In the genomic region with DNA sequence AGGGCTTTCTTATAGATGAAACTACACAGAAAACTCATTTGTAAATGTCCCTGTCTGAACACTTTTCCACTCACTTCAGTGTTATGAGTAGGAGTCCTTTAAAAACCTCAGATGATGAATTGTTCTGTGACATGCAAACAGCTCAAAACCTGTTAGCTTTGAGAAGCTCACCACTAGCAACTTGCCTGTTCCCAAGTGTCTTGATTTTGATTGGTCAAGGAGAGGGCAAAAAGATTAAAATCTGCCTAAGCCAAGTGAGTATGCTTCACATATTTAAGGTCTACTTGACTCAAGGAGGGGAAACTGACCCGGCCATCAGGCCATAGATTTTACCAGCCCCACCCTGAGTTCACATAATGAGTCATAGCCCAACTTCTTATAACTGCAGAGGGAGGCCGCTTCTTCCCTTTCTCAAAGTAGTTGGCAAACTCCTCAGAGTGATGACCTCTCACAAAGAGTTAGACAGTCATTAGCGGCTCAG, we compare ENCODE assay signal across 1 cellular context.
A peak's percentile ranks its signal among the peaks of the same experiment; 100 is the strongest.
TF ChIP-seq lines count a peak whose summit lies in the region.

No MANE protein-coding gene starts in this region.

TF ChIP-seq in HEK293, 187 proteins besides CTCF, POLR2A, EP300 and RAD21 (continued from another document and continues in another):
- TF ChIP-seq ZNF501 (tag by site-specific recombination; IDR thresholded peaks at IDR 0.05) (no peak), ZXDB (tag by site-specific recombination; IDR thresholded peaks at IDR 0.05) (no peak), SETDB1 (IDR thresholded peaks at IDR 0.05; ENCODE audit: insufficient read length, low read length) (peak; percentile 61), ZNF560 (tag by site-specific recombination; IDR thresholded peaks at IDR 0.05; ENCODE audit: borderline replicate concordance) (no peak), ZFP3 (tag by site-specific recombination; IDR thresholded peaks at IDR 0.05; ENCODE audit: low read depth) (no peak), ZNF596 (tag by site-specific recombination; IDR thresholded peaks at IDR 0.05) (no peak), KLF1 (tag by site-specific recombination; IDR thresholded peaks at IDR 0.05) (no peak), ZNF792 (tag by site-specific recombination; IDR thresholded peaks at IDR 0.05) (no peak), ZNF184 (tag by site-specific recombination; IDR thresholded peaks at IDR 0.05) (no peak), KLF7 (tag by site-specific recombination; IDR thresholded peaks at IDR 0.05; ENCODE audit: borderline replicate concordance) (no peak), ZEB2 (tag by site-specific recombination; IDR thresholded peaks at IDR 0.05) (0 out of 2 replicates have a peak, but pooled peaks have one; percentile 16), ZNF707 (tag by site-specific recombination; IDR thresholded peaks at IDR 0.05) (no peak), ZNF132 (tag by site-specific recombination; IDR thresholded peaks at IDR 0.05; ENCODE audit: borderline replicate concordance) (no peak), ZNF335 (tag by site-specific recombination; conservative IDR thresholded peaks at IDR 0.05) (peak; percentile 57), ZNF350 (tag by site-specific recombination; IDR thresholded peaks at IDR 0.05) (no peak), ZNF138 (tag by site-specific recombination; IDR thresholded peaks at IDR 0.05; ENCODE audit: borderline replicate concordance) (no peak), ZNF157 (tag by site-specific recombination; IDR thresholded peaks at IDR 0.05) (no peak), ZSCAN30 (tag by site-specific recombination; IDR thresholded peaks at IDR 0.05) (no peak), ZNF514 (tag by site-specific recombination; IDR thresholded peaks at IDR 0.05) (no peak), ZNF530 (tag by site-specific recombination; IDR thresholded peaks at IDR 0.05; ENCODE audit: low read depth) (no peak), ZNF571 (tag by site-specific recombination; IDR thresholded peaks at IDR 0.05) (no peak), ZNF664 (tag by site-specific recombination; IDR thresholded peaks at IDR 0.05) (no peak), TCF7L2 (IDR thresholded peaks at IDR 0.05; ENCODE audit: borderline replicate concordance, low read depth, low read length) (0 out of 2 replicates have a peak, but pooled peaks have one; percentile 22), TRIM28 (IDR thresholded peaks at IDR 0.05; ENCODE audit: borderline replicate concordance, low read length) (peak; percentile 31), ZNF660 (tag by site-specific recombination; IDR thresholded peaks at IDR 0.05) (no peak), MEIS1 (CRISPR knock-in tag; IDR thresholded peaks at IDR 0.05; ENCODE audit: borderline replicate concordance) (no peak), ZBTB48 (tag by site-specific recombination; IDR thresholded peaks at IDR 0.05) (no peak), ZNF747 (tag by site-specific recombination; IDR thresholded peaks at IDR 0.05) (no peak), ZNF146 (tag by site-specific recombination; IDR thresholded peaks at IDR 0.05) (no peak), ZNF114 (tag by site-specific recombination; IDR thresholded peaks at IDR 0.05) (no peak), ZNF654 (tag by site-specific recombination; IDR thresholded peaks at IDR 0.05; ENCODE audit: low read depth) (no peak), KLF9 (tag by site-specific recombination; IDR thresholded peaks at IDR 0.05; ENCODE audit: low read depth) (no peak), ZNF214 (tag by site-specific recombination; IDR thresholded peaks at IDR 0.05; ENCODE audit: borderline replicate concordance) (no peak), HOXC10 (CRISPR knock-in tag; IDR thresholded peaks at IDR 0.05) (no peak), MZF1 (tag by site-specific recombination; IDR thresholded peaks at IDR 0.05; ENCODE audit: borderline replicate concordance) (no peak), KLF8 (tag by site-specific recombination; IDR thresholded peaks at IDR 0.05) (no peak), ZIC2 (tag by site-specific recombination; IDR thresholded peaks at IDR 0.05) (no peak), GLIS1 (tag by site-specific recombination; IDR thresholded peaks at IDR 0.05) (0 out of 2 replicates have a peak, but pooled peaks have one; percentile 14), EGR2 (tag by site-specific recombination; IDR thresholded peaks at IDR 0.05; ENCODE audit: low read depth) (no peak), ZNF274 (IDR thresholded peaks at IDR 0.05; ENCODE audit: low read length) (no peak), ZNF274 (tag by site-specific recombination; IDR thresholded peaks at IDR 0.05; ENCODE audit: borderline replicate concordance) (no peak), SP7 (tag by site-specific recombination; IDR thresholded peaks at IDR 0.05) (peak; percentile 24; the same call in 1 of the 2 replicates), FEZF1 (tag by site-specific recombination; IDR thresholded peaks at IDR 0.05) (no peak), ZNF677 (tag by site-specific recombination; IDR thresholded peaks at IDR 0.05) (no peak), BCL11A (tag by site-specific recombination; IDR thresholded peaks at IDR 0.05; ENCODE audit: low read depth) (0 out of 2 replicates have a peak, but pooled peaks have one; percentile 32), ZNF133 (tag by site-specific recombination; IDR thresholded peaks at IDR 0.05) (no peak), OSR2 (tag by site-specific recombination; IDR thresholded peaks at IDR 0.05) (no peak), SCRT2 (tag by site-specific recombination; IDR thresholded peaks at IDR 0.05) (peak; percentile 85), GFI1B (tag by site-specific recombination; IDR thresholded peaks at IDR 0.05) (no peak)
- TF ChIP-seq, protein P1, sequence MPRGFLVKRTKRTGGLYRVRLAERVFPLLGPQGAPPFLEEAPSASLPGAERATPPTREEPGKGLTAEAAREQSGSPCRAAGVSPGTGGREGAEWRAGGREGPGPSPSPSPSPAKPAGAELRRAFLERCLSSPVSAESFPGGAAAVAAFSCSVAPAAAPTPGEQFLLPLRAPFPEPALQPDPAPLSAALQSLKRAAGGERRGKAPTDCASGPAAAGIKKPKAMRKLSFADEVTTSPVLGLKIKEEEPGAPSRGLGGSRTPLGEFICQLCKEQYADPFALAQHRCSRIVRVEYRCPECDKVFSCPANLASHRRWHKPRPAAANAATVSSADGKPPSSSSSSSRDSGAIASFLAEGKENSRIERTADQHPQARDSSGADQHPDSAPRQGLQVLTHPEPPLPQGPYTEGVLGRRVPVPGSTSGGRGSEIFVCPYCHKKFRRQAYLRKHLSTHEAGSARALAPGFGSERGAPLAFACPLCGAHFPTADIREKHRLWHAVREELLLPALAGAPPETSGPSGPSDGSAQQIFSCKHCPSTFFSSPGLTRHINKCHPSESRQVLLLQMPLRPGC (tag by site-specific recombination; IDR thresholded peaks at IDR 0.05): no peak
- TF ChIP-seq, protein P2, sequence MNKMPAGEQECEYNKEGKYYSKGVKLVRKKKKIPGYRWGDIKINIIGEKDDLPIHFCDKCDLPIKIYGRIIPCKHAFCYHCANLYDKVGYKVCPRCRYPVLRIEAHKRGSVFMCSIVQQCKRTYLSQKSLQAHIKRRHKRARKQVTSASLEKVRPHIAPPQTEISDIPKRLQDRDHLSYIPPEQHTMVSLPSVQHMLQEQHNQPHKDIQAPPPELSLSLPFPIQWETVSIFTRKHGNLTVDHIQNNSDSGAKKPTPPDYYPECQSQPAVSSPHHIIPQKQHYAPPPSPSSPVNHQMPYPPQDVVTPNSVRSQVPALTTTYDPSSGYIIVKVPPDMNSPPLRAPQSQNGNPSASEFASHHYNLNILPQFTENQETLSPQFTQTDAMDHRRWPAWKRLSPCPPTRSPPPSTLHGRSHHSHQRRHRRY (tag by site-specific recombination; IDR thresholded peaks at IDR 0.05): no peak
- TF ChIP-seq, protein P3, sequence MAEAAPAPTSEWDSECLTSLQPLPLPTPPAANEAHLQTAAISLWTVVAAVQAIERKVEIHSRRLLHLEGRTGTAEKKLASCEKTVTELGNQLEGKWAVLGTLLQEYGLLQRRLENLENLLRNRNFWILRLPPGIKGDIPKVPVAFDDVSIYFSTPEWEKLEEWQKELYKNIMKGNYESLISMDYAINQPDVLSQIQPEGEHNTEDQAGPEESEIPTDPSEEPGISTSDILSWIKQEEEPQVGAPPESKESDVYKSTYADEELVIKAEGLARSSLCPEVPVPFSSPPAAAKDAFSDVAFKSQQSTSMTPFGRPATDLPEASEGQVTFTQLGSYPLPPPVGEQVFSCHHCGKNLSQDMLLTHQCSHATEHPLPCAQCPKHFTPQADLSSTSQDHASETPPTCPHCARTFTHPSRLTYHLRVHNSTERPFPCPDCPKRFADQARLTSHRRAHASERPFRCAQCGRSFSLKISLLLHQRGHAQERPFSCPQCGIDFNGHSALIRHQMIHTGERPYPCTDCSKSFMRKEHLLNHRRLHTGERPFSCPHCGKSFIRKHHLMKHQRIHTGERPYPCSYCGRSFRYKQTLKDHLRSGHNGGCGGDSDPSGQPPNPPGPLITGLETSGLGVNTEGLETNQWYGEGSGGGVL (tag by site-specific recombination; IDR thresholded peaks at IDR 0.05): no peak
- TF ChIP-seq, protein P4, sequence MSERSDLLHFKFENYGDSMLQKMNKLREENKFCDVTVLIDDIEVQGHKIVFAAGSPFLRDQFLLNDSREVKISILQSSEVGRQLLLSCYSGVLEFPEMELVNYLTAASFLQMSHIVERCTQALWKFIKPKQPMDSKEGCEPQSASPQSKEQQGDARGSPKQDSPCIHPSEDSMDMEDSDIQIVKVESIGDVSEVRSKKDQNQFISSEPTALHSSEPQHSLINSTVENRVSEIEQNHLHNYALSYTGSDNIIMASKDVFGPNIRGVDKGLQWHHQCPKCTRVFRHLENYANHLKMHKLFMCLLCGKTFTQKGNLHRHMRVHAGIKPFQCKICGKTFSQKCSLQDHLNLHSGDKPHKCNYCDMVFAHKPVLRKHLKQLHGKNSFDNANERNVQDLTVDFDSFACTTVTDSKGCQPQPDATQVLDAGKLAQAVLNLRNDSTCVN (tag by site-specific recombination; optimal IDR thresholded peaks at IDR 0.05): no peak
- TF ChIP-seq, protein P5, sequence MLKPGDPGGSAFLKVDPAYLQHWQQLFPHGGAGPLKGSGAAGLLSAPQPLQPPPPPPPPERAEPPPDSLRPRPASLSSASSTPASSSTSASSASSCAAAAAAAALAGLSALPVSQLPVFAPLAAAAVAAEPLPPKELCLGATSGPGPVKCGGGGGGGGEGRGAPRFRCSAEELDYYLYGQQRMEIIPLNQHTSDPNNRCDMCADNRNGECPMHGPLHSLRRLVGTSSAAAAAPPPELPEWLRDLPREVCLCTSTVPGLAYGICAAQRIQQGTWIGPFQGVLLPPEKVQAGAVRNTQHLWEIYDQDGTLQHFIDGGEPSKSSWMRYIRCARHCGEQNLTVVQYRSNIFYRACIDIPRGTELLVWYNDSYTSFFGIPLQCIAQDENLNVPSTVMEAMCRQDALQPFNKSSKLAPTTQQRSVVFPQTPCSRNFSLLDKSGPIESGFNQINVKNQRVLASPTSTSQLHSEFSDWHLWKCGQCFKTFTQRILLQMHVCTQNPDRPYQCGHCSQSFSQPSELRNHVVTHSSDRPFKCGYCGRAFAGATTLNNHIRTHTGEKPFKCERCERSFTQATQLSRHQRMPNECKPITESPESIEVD (tag by site-specific recombination; IDR thresholded peaks at IDR 0.05): peak; percentile 96
- TF ChIP-seq, protein P6, sequence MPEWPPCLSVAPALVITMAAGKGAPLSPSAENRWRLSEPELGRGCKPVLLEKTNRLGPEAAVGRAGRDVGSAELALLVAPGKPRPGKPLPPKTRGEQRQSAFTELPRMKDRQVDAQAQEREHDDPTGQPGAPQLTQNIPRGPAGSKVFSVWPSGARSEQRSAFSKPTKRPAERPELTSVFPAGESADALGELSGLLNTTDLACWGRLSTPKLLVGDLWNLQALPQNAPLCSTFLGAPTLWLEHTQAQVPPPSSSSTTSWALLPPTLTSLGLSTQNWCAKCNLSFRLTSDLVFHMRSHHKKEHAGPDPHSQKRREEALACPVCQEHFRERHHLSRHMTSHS (tag by site-specific recombination; IDR thresholded peaks at IDR 0.05): no peak
- TF ChIP-seq, protein P7, sequence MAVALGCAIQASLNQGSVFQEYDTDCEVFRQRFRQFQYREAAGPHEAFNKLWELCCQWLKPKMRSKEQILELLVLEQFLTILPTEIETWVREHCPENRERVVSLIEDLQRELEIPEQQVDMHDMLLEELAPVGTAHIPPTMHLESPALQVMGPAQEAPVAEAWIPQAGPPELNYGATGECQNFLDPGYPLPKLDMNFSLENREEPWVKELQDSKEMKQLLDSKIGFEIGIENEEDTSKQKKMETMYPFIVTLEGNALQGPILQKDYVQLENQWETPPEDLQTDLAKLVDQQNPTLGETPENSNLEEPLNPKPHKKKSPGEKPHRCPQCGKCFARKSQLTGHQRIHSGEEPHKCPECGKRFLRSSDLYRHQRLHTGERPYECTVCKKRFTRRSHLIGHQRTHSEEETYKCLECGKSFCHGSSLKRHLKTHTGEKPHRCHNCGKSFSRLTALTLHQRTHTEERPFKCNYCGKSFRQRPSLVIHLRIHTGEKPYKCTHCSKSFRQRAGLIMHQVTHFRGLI (tag by site-specific recombination; IDR thresholded peaks at IDR 0.05): 0 out of 2 replicates have a peak, but pooled peaks have one; percentile 29
- TF ChIP-seq, protein P8, sequence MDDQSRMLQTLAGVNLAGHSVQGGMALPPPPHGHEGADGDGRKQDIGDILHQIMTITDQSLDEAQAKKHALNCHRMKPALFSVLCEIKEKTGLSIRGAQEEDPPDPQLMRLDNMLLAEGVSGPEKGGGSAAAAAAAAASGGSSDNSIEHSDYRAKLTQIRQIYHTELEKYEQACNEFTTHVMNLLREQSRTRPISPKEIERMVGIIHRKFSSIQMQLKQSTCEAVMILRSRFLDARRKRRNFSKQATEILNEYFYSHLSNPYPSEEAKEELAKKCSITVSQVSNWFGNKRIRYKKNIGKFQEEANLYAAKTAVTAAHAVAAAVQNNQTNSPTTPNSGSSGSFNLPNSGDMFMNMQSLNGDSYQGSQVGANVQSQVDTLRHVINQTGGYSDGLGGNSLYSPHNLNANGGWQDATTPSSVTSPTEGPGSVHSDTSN (CRISPR knock-in tag; IDR thresholded peaks at IDR 0.05): no peak
- TF ChIP-seq, protein P9, sequence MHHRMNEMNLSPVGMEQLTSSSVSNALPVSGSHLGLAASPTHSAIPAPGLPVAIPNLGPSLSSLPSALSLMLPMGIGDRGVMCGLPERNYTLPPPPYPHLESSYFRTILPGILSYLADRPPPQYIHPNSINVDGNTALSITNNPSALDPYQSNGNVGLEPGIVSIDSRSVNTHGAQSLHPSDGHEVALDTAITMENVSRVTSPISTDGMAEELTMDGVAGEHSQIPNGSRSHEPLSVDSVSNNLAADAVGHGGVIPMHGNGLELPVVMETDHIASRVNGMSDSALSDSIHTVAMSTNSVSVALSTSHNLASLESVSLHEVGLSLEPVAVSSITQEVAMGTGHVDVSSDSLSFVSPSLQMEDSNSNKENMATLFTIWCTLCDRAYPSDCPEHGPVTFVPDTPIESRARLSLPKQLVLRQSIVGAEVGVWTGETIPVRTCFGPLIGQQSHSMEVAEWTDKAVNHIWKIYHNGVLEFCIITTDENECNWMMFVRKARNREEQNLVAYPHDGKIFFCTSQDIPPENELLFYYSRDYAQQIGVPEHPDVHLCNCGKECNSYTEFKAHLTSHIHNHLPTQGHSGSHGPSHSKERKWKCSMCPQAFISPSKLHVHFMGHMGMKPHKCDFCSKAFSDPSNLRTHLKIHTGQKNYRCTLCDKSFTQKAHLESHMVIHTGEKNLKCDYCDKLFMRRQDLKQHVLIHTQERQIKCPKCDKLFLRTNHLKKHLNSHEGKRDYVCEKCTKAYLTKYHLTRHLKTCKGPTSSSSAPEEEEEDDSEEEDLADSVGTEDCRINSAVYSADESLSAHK (tag by site-specific recombination; IDR thresholded peaks at IDR 0.05): no peak
